Comparison of ENCODE assay signal across 19 cellular contexts in genomic region chr20:51276331-51276730, GRCh38.
"Had no signal": no experiment of that assay in that cellular context is flagged by ENCODE, and none has a peak within 500 bp of the region (broad histone marks: within the 10 kb centered on the region; RNA-seq: fewer than 3 reads in every experiment).

No MANE protein-coding gene starts in this region.

- H3K4me3 ChIP-seq: breast epithelium, right lobe of liver had no signal

- H3K27ac ChIP-seq: breast epithelium, epithelial cell of prostate, foreskin keratinocyte, parathyroid adenoma, right lobe of liver had no signal

- DNase-seq: activated B cell treated with CpG ODN at 0.5 μM for 24 hours; activated CD4-positive, alpha-beta T cell treated with anti-CD3 and anti-CD28 coated beads for 4 hours; activated CD8-positive, alpha-beta T cell treated with anti-CD3 and anti-CD28 coated beads for 36 hours; activated naive CD4-positive, alpha-beta T cell treated with anti-CD3 and anti-CD28 coated beads for 36 hours; activated T-cell treated with anti-CD3 and anti-CD28 coated beads, Interleukin-2, amount 50 U/mL, for 24 hours; aorta; endodermal cell; foreskin keratinocyte; left cardiac atrium; mesenchymal stem cell; natural killer cell; right lobe of liver; small intestine; stimulated activated CD4-positive, alpha-beta T cell treated with anti-CD3 and anti-CD28 coated beads, Interleukin-2, amount 100 ng/mL, for 48 hours; stimulated activated naive CD8-positive, alpha-beta T cell treated with anti-CD3 and anti-CD28 coated beads, Interleukin-15, amount 100 ng/mL, for 72 hours had no signal

- ATAC-seq: activated CD8-positive, alpha-beta T cell treated with anti-CD3 and anti-CD28 coated beads for 36 hours; foreskin keratinocyte; natural killer cell; right lobe of liver; stimulated activated naive CD8-positive, alpha-beta T cell treated with anti-CD3 and anti-CD28 coated beads, Interleukin-15, amount 100 ng/mL, for 72 hours had no signal

- H2AFZ ChIP-seq: parathyroid adenoma had no signal

- H3K27me3 ChIP-seq: right lobe of liver had no signal

- H3K4me1 ChIP-seq: breast epithelium, foreskin keratinocyte, parathyroid adenoma, right lobe of liver had no signal

- H3K36me3 ChIP-seq: breast epithelium, right lobe of liver had no signal

- FAIRE-seq: islet of Langerhans, small intestine had no signal

- H3K9ac ChIP-seq: parathyroid adenoma had no signal

- H3K9me3 ChIP-seq: breast epithelium, right lobe of liver had no signal
